8 cellular contexts compared by ENCODE assay signal in the genomic region with DNA sequence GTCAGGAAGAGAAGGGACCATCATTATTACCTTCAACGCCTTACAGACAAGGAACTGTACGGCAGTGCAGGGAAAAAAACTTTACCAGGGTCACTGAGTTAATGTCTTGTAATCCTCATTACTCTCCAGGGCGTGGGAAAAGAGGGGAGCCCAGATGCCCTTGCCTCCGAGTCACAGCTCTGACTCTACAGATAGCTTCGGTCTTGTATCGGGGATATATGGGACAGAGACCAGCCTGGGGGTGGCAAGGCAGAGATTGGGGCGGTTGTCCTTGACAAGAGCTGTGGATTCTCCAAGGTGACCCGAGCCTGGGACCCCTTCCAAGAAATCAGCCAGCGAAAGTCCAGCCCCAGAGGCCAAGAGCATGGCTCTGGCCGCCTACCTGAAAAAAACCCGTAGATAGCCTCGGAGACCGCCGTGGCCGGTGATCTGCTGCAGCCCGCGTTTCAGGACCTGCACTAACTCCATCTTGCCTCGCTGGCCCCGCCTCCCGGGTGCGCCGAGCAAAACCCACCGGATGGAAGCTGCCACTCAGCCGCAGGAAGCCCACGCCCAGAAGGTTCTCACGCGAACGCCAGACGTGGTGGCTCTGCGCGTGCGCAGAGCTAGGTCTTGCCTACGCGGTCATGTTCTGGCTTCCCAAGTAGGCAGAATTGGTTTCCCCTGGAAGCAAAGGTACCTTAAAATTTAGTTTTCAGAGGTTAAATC. TPM values are rescaled to one million over a fixed set of nuclear protein-coding genes. Genes with fewer than 3 reads are reported as not detected.
DNase-seq lines count a peak whose midpoint lies in the region; ATAC-seq and FAIRE-seq lines count a peak whose summit lies in the region.

Gene NDUFA12 (minus strand): TSS at position 485 of the 708 bp plus-strand sequence. CDS start 17 bp downstream, at position 468.

- ATAC-seq in GM21786 (IDR thresholded peaks at IDR 0.05; ENCODE audit: unreplicated experiment) (peak; percentile 99), naive B cell (ENCODE audit: low read depth in 2 of 2) (peak; percentile 99 to 100)
- ATAC-seq in stimulated activated memory B cell treated with anti-CD40 and anti-IgM and Interleukin-4, amounts not matched to agents 10 μg/mL and 1 μg/mL and 100 μg/mL, for 72 hours: peak; percentile 100

- H3K27ac ChIP-seq in KOPT-K1 (ENCODE audit: low read depth, low read length, poor library complexity, severe bottlenecking): peak within 1 kb of the TSS; percentile 86

- H3K4me1 Mint-ChIP-seq in naive B cell: peaks cover 26 to 41% (median 40%) of the 10 kb centered on the region in 3 donors
- H3K4me1 Mint-ChIP-seq in stimulated activated memory B cell treated with anti-CD40 and anti-IgM and Interleukin-4, amounts not matched to agents 10 μg/mL and 1 μg/mL and 100 μg/mL, for 72 hours: peaks cover 33% of the 10 kb centered on the region

- H3K9me3 Mint-ChIP-seq in naive B cell: peaks cover 0 to 16% (median 10%) of the 10 kb centered on the region in 7 donors
- peaks cover 8% of the 10 kb centered on the region for H3K9me3 Mint-ChIP-seq in stimulated activated memory B cell treated with anti-CD40 and anti-IgM and Interleukin-4, amounts not matched to agents 10 μg/mL and 1 μg/mL and 100 μg/mL, for 72 hours

- H3K36me3 ChIP-seq in KOPT-K1 (ENCODE audit: insufficient read depth, low read length): peaks cover 27% of the 10 kb centered on the region

- peak within 1 kb of the TSS; percentile 91 to 97 (median 96) for H3K27ac Mint-ChIP-seq in naive B cell
- peak within 1 kb of the TSS; percentile 78 for H3K27ac Mint-ChIP-seq in stimulated activated memory B cell treated with anti-CD40 and anti-IgM and Interleukin-4, amounts not matched to agents 10 μg/mL and 1 μg/mL and 100 μg/mL, for 72 hours

- peaks cover 28% of the 10 kb centered on the region for H3K9me3 ChIP-seq in KOPT-K1 (ENCODE audit: insufficient read depth, low read length, poor library complexity, severe bottlenecking)

- DNase-seq in DMS79 (lab: John Stamatoyannopoulos, UW) (peak; percentile 91), RCC 7860 (ENCODE audit: low spot score) (peak; percentile 85), activated T-helper 1 cell treated with Interleukin-2 at 50 U/mL for 16 hours (ENCODE audit: low read depth) (peak; percentile 93), fibroblast of gingiva (ENCODE audit: low read depth) (peak; percentile 95), naive B cell (peak; percentile 92)

- H3K4me3 Mint-ChIP-seq in naive B cell: peak within 1 kb of the TSS; percentile 85 to 97 (median 95)
- H3K4me3 Mint-ChIP-seq in stimulated activated memory B cell treated with anti-CD40 and anti-IgM and Interleukin-4, amounts not matched to agents 10 μg/mL and 1 μg/mL and 100 μg/mL, for 72 hours: peak within 1 kb of the TSS; percentile 79

- no peaks in the 10 kb centered on the region for H3K27me3 Mint-ChIP-seq in naive B cell
- H3K27me3 Mint-ChIP-seq in stimulated activated memory B cell treated with anti-CD40 and anti-IgM and Interleukin-4, amounts not matched to agents 10 μg/mL and 1 μg/mL and 100 μg/mL, for 72 hours: no peaks in the 10 kb centered on the region

- peak; percentile 36 for FAIRE-seq in RCC 7860 (lab: Jason Lieb, UNC)

- peaks cover 0 to 6% of the 10 kb centered on the region in 2 donors for H3K36me3 Mint-ChIP-seq in naive B cell
- peaks cover 25% of the 10 kb centered on the region for H3K36me3 Mint-ChIP-seq in stimulated activated memory B cell treated with anti-CD40 and anti-IgM and Interleukin-4, amounts not matched to agents 10 μg/mL and 1 μg/mL and 100 μg/mL, for 72 hours

RNA-seq across cellular contexts. Expression of gene NDUFA12, which starts in this region (rescaled TPM):
- 100 to 1,000 TPM; 229 to 398 (median 293) TPM for polyA plus RNA-seq in naive B cell (ENCODE audit: low read depth in 6 of 6)

Comparison
In these comparisons a context has a peak if more than half of its experiments do, and no peak if none do; other contexts are left out.
1. Peak in every context shown above with its lines: DNase-seq, ATAC-seq and H3K27ac ChIP-seq.